8 cellular contexts compared by ENCODE assay signal in the genomic region with DNA sequence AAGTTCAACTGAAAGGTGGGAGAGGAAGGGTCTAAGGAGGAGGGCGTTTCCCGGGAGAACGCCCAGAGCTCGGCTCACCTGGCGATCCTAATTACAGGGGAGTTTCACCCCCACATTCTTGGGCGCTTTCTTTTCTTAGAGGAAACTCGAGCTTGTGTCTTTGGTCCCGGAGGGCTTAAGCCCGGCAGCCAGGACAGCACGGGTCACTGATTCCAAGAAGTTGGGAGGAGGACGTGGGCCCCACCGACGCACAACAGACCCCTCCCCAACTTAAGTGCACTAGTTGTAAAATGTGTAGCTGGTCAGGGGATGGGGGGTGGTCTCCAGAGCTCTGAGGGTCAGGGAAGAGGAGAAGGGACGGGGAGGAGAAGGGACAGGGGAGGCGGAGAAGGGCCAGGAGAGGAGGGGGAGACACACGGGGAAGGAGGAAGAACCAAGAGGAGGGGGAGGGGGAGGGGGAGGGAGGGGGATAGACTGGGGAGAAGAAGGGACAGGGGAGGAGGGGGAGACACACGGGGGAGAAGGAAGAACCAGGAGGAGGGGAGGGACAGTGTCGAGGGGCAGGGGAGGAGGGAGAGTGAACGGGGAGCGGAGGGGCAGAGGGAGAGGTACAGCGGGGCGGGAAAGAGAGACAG. TPM values are rescaled to one million over a fixed set of nuclear protein-coding genes. Genes with fewer than 3 reads are reported as not detected.
DNase-seq lines count a peak whose midpoint lies in the region; ATAC-seq and TF ChIP-seq lines count a peak whose summit lies in the region.

No MANE protein-coding gene starts in this region.

- H3K9ac ChIP-seq in iPS-15b (ENCODE audit: low read depth, low read length): peak overlapping the region; percentile 74

- intact Hi-C loops in testis (cut with DNase I; ENCODE audit: low total_unique reads): no loop called here

- peaks cover 9% of the 10 kb centered on the region for H3K4me1 ChIP-seq in iPS-15b (ENCODE audit: control insufficient read depth, insufficient read depth, low read length)
- H3K4me1 ChIP-seq in testis: no peaks in the 10 kb centered on the region

- ATAC-seq in WTC11: no peak
- no peak for ATAC-seq in GM19463 (IDR thresholded peaks at IDR 0.05; ENCODE audit: unreplicated experiment)
- no peak for ATAC-seq in HG02610 (IDR thresholded peaks at IDR 0.05; ENCODE audit: unreplicated experiment)

- H3K4me3 ChIP-seq in iPS-15b (ENCODE audit: low read depth, low read length): peak overlapping the region; percentile 75
- peak overlapping the region; percentile 60 to 65 for H3K4me3 ChIP-seq in testis

- H3K27ac ChIP-seq in testis: peak overlapping the region in 1 of 2 donors; percentile 18

- H3K9me3 Mint-ChIP-seq in activated CD4-positive, alpha-beta T cell treated with anti-CD3 and anti-CD28 coated beads, Interleukin-2, amount 10 ng/mL, durations not matched to agents 7 days and 5 days: no peaks in the 10 kb centered on the region
- H3K9me3 Mint-ChIP-seq in WTC11: no peaks in the 10 kb centered on the region

- 8 to 13% methylated on average over 22 of the region's 22 CpGs for WGBS in testis, 2 donors

- CTCF ChIA-PET in activated CD4-positive, alpha-beta T cell treated with anti-CD3 and anti-CD28 coated beads, Interleukin-2, amount 10 ng/mL, durations not matched to agents 7 days and 5 days (lab: Charles Lee): interaction anchor here (0.6 to 1.6 kb wide), 2 partner anchors 21 kb away, joined by 3 to 4 read pairs; no protein-coding TSS in a partner anchor
- CTCF ChIA-PET in WTC11 (lab: Charles Lee): interaction anchor here (0.9 to 2.8 kb wide), 4 partner anchors 28 to 106 kb away, joined by 3 to 34 read pairs (median 16); no protein-coding TSS in a partner anchor

- peaks cover 4% of the 10 kb centered on the region for H3K4me1 Mint-ChIP-seq in activated CD4-positive, alpha-beta T cell treated with anti-CD3 and anti-CD28 coated beads, Interleukin-2, amount 10 ng/mL, durations not matched to agents 7 days and 5 days
- peaks cover 36% of the 10 kb centered on the region for H3K4me1 Mint-ChIP-seq in WTC11

- POLR2A ChIA-PET in activated CD4-positive, alpha-beta T cell treated with anti-CD3 and anti-CD28 coated beads, Interleukin-2, amount 10 ng/mL, durations not matched to agents 7 days and 5 days (lab: Charles Lee): no interaction called here
- POLR2A ChIA-PET in WTC11 (lab: Charles Lee): interaction anchor here (0.8 to 1.1 kb wide), 3 partner anchors 76 to 528 kb away, joined by 3 to 9 read pairs (median 5); a partner anchor contains a TSS

- no peaks in the 10 kb centered on the region for H3K36me3 Mint-ChIP-seq in activated CD4-positive, alpha-beta T cell treated with anti-CD3 and anti-CD28 coated beads, Interleukin-2, amount 10 ng/mL, durations not matched to agents 7 days and 5 days (ENCODE audit: low read depth)
- H3K36me3 Mint-ChIP-seq in WTC11: no peaks in the 10 kb centered on the region

- H3K27ac Mint-ChIP-seq in activated CD4-positive, alpha-beta T cell treated with anti-CD3 and anti-CD28 coated beads, Interleukin-2, amount 10 ng/mL, durations not matched to agents 7 days and 5 days: no peak overlapping the region
- H3K27ac Mint-ChIP-seq in WTC11: peak overlapping the region; percentile 97

- no peaks in the 10 kb centered on the region for H3K36me3 ChIP-seq in iPS-15b (ENCODE audit: control insufficient read depth, insufficient read depth, low read length)
- no peaks in the 10 kb centered on the region for H3K36me3 ChIP-seq in testis (ENCODE audit: low read depth, missing control alignments)

- no peak for TF ChIP-seq POLR2A in testis (IDR thresholded peaks at IDR 0.05)

- no peak for TF ChIP-seq CTCF in WTC11 (IDR thresholded peaks at IDR 0.05)
- TF ChIP-seq CTCF in testis (IDR thresholded peaks at IDR 0.05): no peak

- H3K4me3 Mint-ChIP-seq in activated CD4-positive, alpha-beta T cell treated with anti-CD3 and anti-CD28 coated beads, Interleukin-2, amount 10 ng/mL, durations not matched to agents 7 days and 5 days: peak overlapping the region; percentile 12
- H3K4me3 Mint-ChIP-seq in WTC11: peak overlapping the region; percentile 84

- no peaks in the 10 kb centered on the region for H3K27me3 ChIP-seq in iPS-15b (ENCODE audit: control insufficient read depth, insufficient read depth, low read length)
- no peaks in the 10 kb centered on the region for H3K27me3 ChIP-seq in testis

- DNase-seq in activated CD4-positive, alpha-beta T cell treated with anti-CD3 and anti-CD28 coated beads, Interleukin-2, amount 10 ng/mL, durations not matched to agents 7 days and 5 days: no peak
- no peak for DNase-seq in activated CD4-positive, alpha-beta T cell treated with anti-CD3 and anti-CD28 coated beads for 1 hour
- peak; percentile 48 for DNase-seq in WTC11 (ENCODE audit: low spot score)
- DNase-seq in testis: no peak
- DNase-seq in UCSD-AML1 (lab: John Stamatoyannopoulos, UW; ENCODE audit: unreplicated experiment): no peak

- peaks cover 28% of the 10 kb centered on the region for H3K27me3 Mint-ChIP-seq in activated CD4-positive, alpha-beta T cell treated with anti-CD3 and anti-CD28 coated beads, Interleukin-2, amount 10 ng/mL, durations not matched to agents 7 days and 5 days
- H3K27me3 Mint-ChIP-seq in WTC11 (ENCODE audit: low read depth): no peaks in the 10 kb centered on the region; the same call in 1 of the 2 replicates

- H3K9me3 ChIP-seq in iPS-15b (ENCODE audit: control insufficient read depth, insufficient read depth, low read length) (no peaks in the 10 kb centered on the region), testis (no peaks in the 10 kb centered on the region)

TF ChIP-seq in WTC11, 78 proteins besides CTCF, POLR2A, EP300 and RAD21 (continues in another document):
- TF ChIP-seq PRRX2 (CRISPR knock-in tag; IDR thresholded peaks at IDR 0.05): no peak
- no peak for TF ChIP-seq GABPB1 (CRISPR knock-in tag; IDR thresholded peaks at IDR 0.05)
- TF ChIP-seq ATF1 (CRISPR knock-in tag; IDR thresholded peaks at IDR 0.05): no peak
- TF ChIP-seq ZNF263 (CRISPR knock-in tag; IDR thresholded peaks at IDR 0.05; ENCODE audit: low read depth): no peak
- TF ChIP-seq ZBTB21 (CRISPR knock-in tag; IDR thresholded peaks at IDR 0.05; ENCODE audit: borderline replicate concordance): no peak
- TF ChIP-seq, protein P1, sequence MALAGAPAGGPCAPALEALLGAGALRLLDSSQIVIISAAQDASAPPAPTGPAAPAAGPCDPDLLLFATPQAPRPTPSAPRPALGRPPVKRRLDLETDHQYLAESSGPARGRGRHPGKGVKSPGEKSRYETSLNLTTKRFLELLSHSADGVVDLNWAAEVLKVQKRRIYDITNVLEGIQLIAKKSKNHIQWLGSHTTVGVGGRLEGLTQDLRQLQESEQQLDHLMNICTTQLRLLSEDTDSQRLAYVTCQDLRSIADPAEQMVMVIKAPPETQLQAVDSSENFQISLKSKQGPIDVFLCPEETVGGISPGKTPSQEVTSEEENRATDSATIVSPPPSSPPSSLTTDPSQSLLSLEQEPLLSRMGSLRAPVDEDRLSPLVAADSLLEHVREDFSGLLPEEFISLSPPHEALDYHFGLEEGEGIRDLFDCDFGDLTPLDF (CRISPR knock-in tag; IDR thresholded peaks at IDR 0.05): no peak
- TF ChIP-seq, protein P2, sequence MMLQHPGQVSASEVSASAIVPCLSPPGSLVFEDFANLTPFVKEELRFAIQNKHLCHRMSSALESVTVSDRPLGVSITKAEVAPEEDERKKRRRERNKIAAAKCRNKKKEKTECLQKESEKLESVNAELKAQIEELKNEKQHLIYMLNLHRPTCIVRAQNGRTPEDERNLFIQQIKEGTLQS (CRISPR knock-in tag; conservative IDR thresholded peaks at IDR 0.05): no peak
- no peak for TF ChIP-seq ZNF232 (CRISPR knock-in tag; IDR thresholded peaks at IDR 0.05)
- TF ChIP-seq NR2C2 (CRISPR knock-in tag; IDR thresholded peaks at IDR 0.05): no peak
- TF ChIP-seq ZNF121 (CRISPR knock-in tag; IDR thresholded peaks at IDR 0.05): no peak
- TF ChIP-seq, protein P3, sequence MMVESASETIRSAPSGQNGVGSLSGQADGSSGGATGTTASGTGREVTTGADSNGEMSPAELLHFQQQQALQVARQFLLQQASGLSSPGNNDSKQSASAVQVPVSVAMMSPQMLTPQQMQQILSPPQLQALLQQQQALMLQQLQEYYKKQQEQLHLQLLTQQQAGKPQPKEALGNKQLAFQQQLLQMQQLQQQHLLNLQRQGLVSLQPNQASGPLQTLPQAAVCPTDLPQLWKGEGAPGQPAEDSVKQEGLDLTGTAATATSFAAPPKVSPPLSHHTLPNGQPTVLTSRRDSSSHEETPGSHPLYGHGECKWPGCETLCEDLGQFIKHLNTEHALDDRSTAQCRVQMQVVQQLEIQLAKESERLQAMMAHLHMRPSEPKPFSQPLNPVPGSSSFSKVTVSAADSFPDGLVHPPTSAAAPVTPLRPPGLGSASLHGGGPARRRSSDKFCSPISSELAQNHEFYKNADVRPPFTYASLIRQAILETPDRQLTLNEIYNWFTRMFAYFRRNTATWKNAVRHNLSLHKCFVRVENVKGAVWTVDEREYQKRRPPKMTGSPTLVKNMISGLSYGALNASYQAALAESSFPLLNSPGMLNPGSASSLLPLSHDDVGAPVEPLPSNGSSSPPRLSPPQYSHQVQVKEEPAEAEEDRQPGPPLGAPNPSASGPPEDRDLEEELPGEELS (CRISPR knock-in tag; IDR thresholded peaks at IDR 0.05): no peak
- TF ChIP-seq, protein P4, sequence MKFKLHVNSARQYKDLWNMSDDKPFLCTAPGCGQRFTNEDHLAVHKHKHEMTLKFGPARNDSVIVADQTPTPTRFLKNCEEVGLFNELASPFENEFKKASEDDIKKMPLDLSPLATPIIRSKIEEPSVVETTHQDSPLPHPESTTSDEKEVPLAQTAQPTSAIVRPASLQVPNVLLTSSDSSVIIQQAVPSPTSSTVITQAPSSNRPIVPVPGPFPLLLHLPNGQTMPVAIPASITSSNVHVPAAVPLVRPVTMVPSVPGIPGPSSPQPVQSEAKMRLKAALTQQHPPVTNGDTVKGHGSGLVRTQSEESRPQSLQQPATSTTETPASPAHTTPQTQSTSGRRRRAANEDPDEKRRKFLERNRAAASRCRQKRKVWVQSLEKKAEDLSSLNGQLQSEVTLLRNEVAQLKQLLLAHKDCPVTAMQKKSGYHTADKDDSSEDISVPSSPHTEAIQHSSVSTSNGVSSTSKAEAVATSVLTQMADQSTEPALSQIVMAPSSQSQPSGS (CRISPR knock-in tag; IDR thresholded peaks at IDR 0.05; ENCODE audit: borderline replicate concordance, low read depth): no peak

RNA-seq across cellular contexts. Expression of a gene that starts 0.9 kb away (rescaled TPM):
- total RNA-seq in activated CD4-positive, alpha-beta T cell treated with anti-CD3 and anti-CD28 coated beads, Interleukin-2, amount 10 ng/mL, durations not matched to agents 7 days and 5 days: under 1 TPM; 0.40 to 0.42 TPM
- 35.5 to 37.5 TPM (median 36.8 TPM) in 3 replicates for total RNA-seq in WTC11 (2021)
- 10 to 100 TPM; 16.8 to 23.5 TPM for total RNA-seq in testis
- 24.2 TPM for polyA plus RNA-seq in testis (ENCODE audit: insufficient read depth, low read depth, low replicate concordance)

Comparison
In these comparisons a context has a peak if more than half of its experiments do, and no peak if none do; other contexts are left out.
1. RNA of a gene that starts 0.9 kb away (total RNA-seq): 35.5 to 37.5 TPM in WTC11 and 16.8 to 23.5 TPM in testis; 0.40 to 0.42 TPM in activated CD4-positive, alpha-beta T cell treated with anti-CD3 and anti-CD28 coated beads, Interleukin-2, amount 10 ng/mL, durations not matched to agents 7 days and 5 days; every median in the first group is over 10 times any median in the second.